Comparison of ENCODE assay signal across 25 cellular contexts in genomic region chr14:64610049-64610746, GRCh38.
DNase-seq lines count a peak whose midpoint lies in the region; ATAC-seq and TF ChIP-seq lines count a peak whose summit lies in the region.
"Had no signal": no experiment of that assay in that cellular context is flagged by ENCODE, and none has a peak within 500 bp of the region (broad histone marks: within the 10 kb centered on the region; RNA-seq: fewer than 3 reads in every experiment).

No MANE protein-coding gene starts in this region.

- H3K9me3 ChIP-seq in esophagus muscularis mucosa (no peaks in the 10 kb centered on the region), aorta (ENCODE audit: control insufficient read depth, low read length) (no peaks in the 10 kb centered on the region), OCI-LY7 (ENCODE audit: low read length) (no peaks in the 10 kb centered on the region)
- H3K9me3 ChIP-seq: BLaER1 treated with 17β-estradiol and CSF1 and Interleukin-3, amounts not matched to agents 10 nM and 100 nM; heart right ventricle had no signal

- H3K9me2 ChIP-seq in OCI-LY7 (ENCODE audit: insufficient read depth, low read length), result no peaks in the 10 kb centered on the region

- no peak for TF ChIP-seq POLR2A in esophagus muscularis mucosa (IDR thresholded peaks at IDR 0.05; ENCODE audit: low read depth)

- H3K4me3 ChIP-seq in esophagus muscularis mucosa, result no peak overlapping the region
- no peak overlapping the region for H3K4me3 ChIP-seq in aorta (ENCODE audit: low read length in 2 of 2)
- no peak overlapping the region for H3K4me3 ChIP-seq in OCI-LY7 (ENCODE audit: low read depth, low read length, poor library complexity, severe bottlenecking)
- H3K4me3 ChIP-seq: BLaER1 treated with 17β-estradiol and CSF1 and Interleukin-3, amounts not matched to agents 10 nM and 100 nM; heart right ventricle; neural progenitor cell; SK-N-MC had no signal

- H3K27ac ChIP-seq in C4-2B (peak overlapping the region; percentile 30), esophagus muscularis mucosa (replicated peaks in 1 of 4) (peak overlapping the region; percentile 73 to 83 (median 79)), aorta (ENCODE audit: low read depth in 1 of 2, low read length in 2 of 2) (no peak overlapping the region), OCI-LY7 (ENCODE audit: low read depth, low read length, poor library complexity, severe bottlenecking) (no peak overlapping the region)
- H3K27ac ChIP-seq: BLaER1 treated with 17β-estradiol and CSF1 and Interleukin-3, amounts not matched to agents 10 nM and 100 nM; epithelial cell of prostate; neural progenitor cell; SK-N-MC had no signal

- 86% methylated on average over 5 of the region's 5 CpGs for WGBS in esophagus muscularis mucosa
- 96 to 97% methylated on average over 5 of the region's 5 CpGs for WGBS in aorta, 2 donors

- no peaks in the 10 kb centered on the region for H3K79me2 ChIP-seq in OCI-LY7 (ENCODE audit: insufficient read depth, low read depth, low read length)

- no peaks in the 10 kb centered on the region for H3K27me3 ChIP-seq in esophagus muscularis mucosa
- H3K27me3 ChIP-seq in aorta (ENCODE audit: control insufficient read depth in 1 of 2, insufficient read depth in 2 of 2, low read length in 1 of 2), result no peaks in the 10 kb centered on the region
- H3K27me3 ChIP-seq: BLaER1 treated with 17β-estradiol and CSF1 and Interleukin-3, amounts not matched to agents 10 nM and 100 nM; heart right ventricle; neural progenitor cell had no signal

- CTCF ChIA-PET in OCI-LY7 (lab: Charles Lee; ENCODE audit: unreplicated experiment), result no interaction called here

- no peaks in the 10 kb centered on the region for H4K20me1 ChIP-seq in OCI-LY7 (ENCODE audit: insufficient read depth, low read length)
- H4K20me1 ChIP-seq: BLaER1 treated with 17β-estradiol and CSF1 and Interleukin-3, amounts not matched to agents 10 nM and 100 nM had no signal

- H2AFZ ChIP-seq in OCI-LY7 (ENCODE audit: low read length), result no peak overlapping the region
- H2AFZ ChIP-seq: neural progenitor cell had no signal

- ATAC-seq in Right ventricle myocardium superior (ENCODE audit: poor library complexity) (no peak), GM21526 (IDR thresholded peaks at IDR 0.05; ENCODE audit: low FRiP score, unreplicated experiment) (no peak), aorta (ENCODE audit: low FRiP score) (no peak)
- ATAC-seq: heart right ventricle, left lobe of liver, sciatic nerve had no signal

- intact Hi-C loops in esophagus muscularis mucosa (cut with DNase I) (no loop called here), Right ventricle myocardium superior (cut with DNase I) (no loop called here), aorta (cut with DNase I) (no loop called here), OCI-LY7 (cut with micrococcal nuclease; ENCODE audit: unreplicated experiment) (no loop called here)

- no peak overlapping the region for H3K4me2 ChIP-seq in OCI-LY7 (ENCODE audit: low read length)
- H3K4me2 ChIP-seq: neural progenitor cell had no signal

- H3K36me3 ChIP-seq in esophagus muscularis mucosa, result no peaks in the 10 kb centered on the region
- no peaks in the 10 kb centered on the region for H3K36me3 ChIP-seq in aorta (ENCODE audit: control insufficient read depth in 1 of 2, insufficient read depth in 2 of 2, low read length in 1 of 2)
- H3K36me3 ChIP-seq in OCI-LY7 (ENCODE audit: insufficient read depth, low read length), result no peaks in the 10 kb centered on the region
- H3K36me3 ChIP-seq: BLaER1 treated with 17β-estradiol and CSF1 and Interleukin-3, amounts not matched to agents 10 nM and 100 nM; heart right ventricle; neural progenitor cell had no signal

- BruUV-seq in OCI-LY7 (replicated peaks; lab: Mats Ljungman, UMichigan), result no TSS peak

- POLR2A ChIA-PET in OCI-LY7 (lab: Charles Lee), result no interaction called here

- H3K4me1 ChIP-seq in esophagus muscularis mucosa (peaks cover 18 to 53% (median 51%) of the 10 kb centered on the region in 4 donors), aorta (ENCODE audit: control insufficient read depth in 1 of 2, insufficient read depth in 2 of 2, low read length in 2 of 2) (peaks cover 3 to 4% of the 10 kb centered on the region in 2 donors), OCI-LY7 (ENCODE audit: insufficient read depth, low read length, poor library complexity, severe bottlenecking) (no peaks in the 10 kb centered on the region)
- H3K4me1 ChIP-seq: neural progenitor cell had no signal

- no peak for TF ChIP-seq EP300 in esophagus muscularis mucosa (IDR thresholded peaks at IDR 0.05)

- DNase-seq in NCI-H128 (lab: John Stamatoyannopoulos, UW; ENCODE audit: unreplicated experiment) (peak; percentile 23), NCI-H2227 treated with DMSO at 0.1 percent for 48 hours (lab: John Stamatoyannopoulos, UW) (peak; percentile 20), esophagus muscularis mucosa (ENCODE audit: extremely low spot score) (no peak), Right ventricle myocardium superior (no peak), aorta (no peak), OCI-LY7 (ENCODE audit: low spot score) (no peak)
- DNase-seq: activated CD4-positive, alpha-beta T cell treated with anti-CD3 and anti-CD28 coated beads, Interleukin-2, amount 10 ng/mL, durations not matched to agents 7 days and 5 days; activated naive CD8-positive, alpha-beta T cell treated with anti-CD3 and anti-CD28 coated beads, Interleukin-2, amount 10 ng/mL, durations not matched to agents 7 days and 5 days; EL; HCEC 1CT; heart right ventricle; KG1; midbrain; NCI-H2171; posterior cingulate gyrus; stimulated activated CD4-positive, alpha-beta T cell treated with anti-CD3 and anti-CD28 coated beads, Interleukin-15, amount 100 ng/mL, for 24 hours; T-helper 2 cell had no signal

- no peak for TF ChIP-seq CTCF in C4-2B (conservative IDR thresholded peaks at IDR 0.05)
- no peak for TF ChIP-seq CTCF in esophagus muscularis mucosa (IDR thresholded peaks at IDR 0.05)
- TF ChIP-seq CTCF in OCI-LY7 (conservative IDR thresholded peaks at IDR 0.05; ENCODE audit: low read length), result no peak

Comparison
In these comparisons a context has a peak if more than half of its experiments do, and no peak if none do; other contexts are left out.
1. H3K27ac ChIP-seq: peak in C4-2B (single experiment) and esophagus muscularis mucosa (4 of 4); none in aorta (0 of 2) and OCI-LY7 (single experiment).
2. DNase-seq: peak in NCI-H128 (single experiment) and NCI-H2227 treated with DMSO at 0.1 percent for 48 hours (single experiment); none in esophagus muscularis mucosa (single experiment), Right ventricle myocardium superior (single experiment), aorta (0 of 2) and OCI-LY7 (single experiment).